9 cellular contexts compared by ENCODE assay signal in the genomic region with DNA sequence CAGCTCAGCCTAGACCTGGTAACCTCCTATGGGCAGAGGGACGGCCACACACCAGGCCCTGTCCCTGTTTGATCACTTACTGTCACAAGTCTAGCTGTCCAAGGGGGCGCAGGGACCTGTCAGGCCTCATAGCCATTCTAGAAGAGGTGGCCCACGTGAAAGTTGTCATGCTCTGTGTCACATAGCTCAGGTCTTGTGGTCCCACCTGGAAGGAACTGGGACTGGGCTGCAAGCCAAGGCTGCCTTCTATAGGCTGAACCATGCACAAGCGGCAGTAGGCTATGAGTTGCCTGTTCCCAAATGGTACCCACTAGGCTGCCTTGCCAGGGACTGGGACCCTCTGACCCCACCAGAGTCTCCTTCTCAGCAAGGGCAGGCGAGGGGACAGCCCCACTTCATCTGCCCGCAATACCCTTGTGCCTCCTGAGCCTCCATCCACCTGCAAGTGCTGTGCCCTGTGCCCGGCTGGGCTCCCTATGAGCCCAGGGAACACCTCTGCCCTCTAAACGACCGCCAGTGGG.
A peak's percentile ranks its signal among the peaks of the same experiment; 100 is the strongest.
DNase-seq lines count a peak whose midpoint lies in the region; ATAC-seq, FAIRE-seq and TF ChIP-seq lines count a peak whose summit lies in the region.
"Had no signal": no experiment of that assay in that cellular context is flagged by ENCODE, and none has a peak within 500 bp of the region (broad histone marks: within the 10 kb centered on the region; RNA-seq: fewer than 3 reads in every experiment).

No MANE protein-coding gene starts in this region.

- no peaks in the 10 kb centered on the region for H4K20me1 ChIP-seq in mammary epithelial cell (ENCODE audit: insufficient read depth, low read length)
- H4K20me1 ChIP-seq in Loucy (ENCODE audit: insufficient read depth, low read length, poor library complexity, severe bottlenecking): no peaks in the 10 kb centered on the region
- H4K20me1 ChIP-seq in H1 (replicated peaks in 1 of 2; ENCODE audit: control insufficient read depth in 1 of 2, insufficient read depth in 2 of 2, low read length in 2 of 2): no peaks in the 10 kb centered on the region

- H3K4me1 Mint-ChIP-seq in MCF 10A (ENCODE audit: insufficient read depth, unreplicated experiment): peaks cover 47% of the 10 kb centered on the region

- no peaks in the 10 kb centered on the region for H3K9me2 ChIP-seq in Loucy (replicated peaks; ENCODE audit: low read depth, low read length)

- H3K4ac ChIP-seq in H1 (replicated peaks; ENCODE audit: insufficient read length, low read depth, low read length): peak overlapping the region; percentile 17

- H3K56ac ChIP-seq in H1 (replicated peaks; ENCODE audit: insufficient read length, low read depth, low read length): no peak overlapping the region

- H3K27ac Mint-ChIP-seq in MCF 10A (ENCODE audit: low read depth, unreplicated experiment): peak overlapping the region; percentile 89

- TF ChIP-seq EP300 in H1 (IDR thresholded peaks at IDR 0.05; ENCODE audit: borderline replicate concordance in 1 of 2, low read depth in 2 of 2, low read length in 2 of 2): no peak

- ATAC-seq in GM19324 (IDR thresholded peaks at IDR 0.05; ENCODE audit: low FRiP score, unreplicated experiment): no peak

- peak overlapping the region; percentile 94 for H2BK5ac ChIP-seq in H1 (ENCODE audit: low read depth, low read length)

- peak overlapping the region; percentile 10 for H4K5ac ChIP-seq in H1 (ENCODE audit: insufficient read length, low read depth, low read length)

- CTCF ChIA-PET in MCF 10A (lab: Yijun Ruan, JAX): interaction anchor here (0.5 to 0.6 kb wide), 3 partner anchors 31 to 918 kb away, joined by 3 read pairs; no protein-coding TSS in a partner anchor
- CTCF ChIA-PET in mammary epithelial cell (lab: Charles Lee; ENCODE audit: low non-redundant PET): no interaction called here
- CTCF ChIA-PET in H1 (lab: Charles Lee; ENCODE audit: partially characterized antibody): interaction anchor here (1.0 kb wide), 1 partner anchor 11 kb away, joined by 4 read pairs; no protein-coding TSS in a partner anchor

- H3K36me3 ChIP-seq in mammary epithelial cell (ENCODE audit: insufficient read depth, low read length): no peaks in the 10 kb centered on the region
- H3K36me3 ChIP-seq in Loucy (ENCODE audit: insufficient read depth, low read length): no peaks in the 10 kb centered on the region
- H3K36me3 ChIP-seq in H1 (ENCODE audit: control insufficient read depth in 2 of 4, insufficient read depth in 4 of 4, low read length in 3 of 4): no peaks in the 10 kb centered on the region

- no peak overlapping the region for H3K4me3 ChIP-seq in mammary epithelial cell (replicated peaks in 1 of 3; ENCODE audit: insufficient read depth in 1 of 3, low read depth in 2 of 3, low read length in 3 of 3)
- H3K4me3 ChIP-seq in Loucy (ENCODE audit: low read length, poor library complexity, severe bottlenecking): peak overlapping the region; percentile 56
- H3K4me3 ChIP-seq in H1 (ENCODE audit: extremely low read depth in 1 of 4, insufficient read depth in 2 of 4, low read depth in 3 of 4, low read length in 4 of 4): no peak overlapping the region

- H2BK12ac ChIP-seq in H1 (ENCODE audit: low read depth, low read length): peak overlapping the region; percentile 98

- BruUV-seq in MCF 10A (replicated peaks; lab: Mats Ljungman, UMichigan) (no TSS peak), mammary epithelial cell (replicated peaks; lab: Mats Ljungman, UMichigan) (no TSS peak)

- peak overlapping the region; percentile 51; the same call in 1 of the 2 replicates for H4K8ac ChIP-seq in H1 (ENCODE audit: extremely low read depth, insufficient read depth, low read length)

- H2BK15ac ChIP-seq in H1 (ENCODE audit: low read length): peak overlapping the region; percentile 38; the same call in 1 of the 2 replicates

- H3K14ac ChIP-seq in H1 (ENCODE audit: insufficient read length): no peak overlapping the region

- peak overlapping the region; percentile 27 for H2BK20ac ChIP-seq in H1 (ENCODE audit: low read length)

- H3F3A ChIP-seq in Loucy (ENCODE audit: low read depth): peaks cover 9% of the 10 kb centered on the region; the same call in 1 of the 2 replicates

- TF ChIP-seq CTCF in MCF 10A (IDR thresholded peaks at IDR 0.05; ENCODE audit: unreplicated experiment): no peak
- TF ChIP-seq CTCF in mammary epithelial cell (conservative IDR thresholded peaks at IDR 0.05 in 1 of 2, IDR thresholded peaks at IDR 0.05 in 1 of 2; ENCODE audit: extremely low read depth in 1 of 2, insufficient read depth in 1 of 2, low read depth in 1 of 2, low read length in 2 of 2): no peak
- peak; percentile 23; the same call in 1 of the 2 replicates for TF ChIP-seq CTCF in Loucy (conservative IDR thresholded peaks at IDR 0.05; ENCODE audit: low read length)
- TF ChIP-seq CTCF in H1 (IDR thresholded peaks at IDR 0.05; ENCODE audit: control extremely low read depth in 1 of 3, insufficient read depth in 1 of 3, low read depth in 1 of 3, low read length in 3 of 3): no peak

- POLR2A ChIA-PET in MCF 10A (lab: Yijun Ruan, JAX): interaction anchor here (1.5 kb wide), 1 partner anchor 8 kb away, joined by 4 read pairs; no protein-coding TSS in a partner anchor
- POLR2A ChIA-PET in H1 (lab: Charles Lee; ENCODE audit: partially characterized antibody): no interaction called here

- H3K9me3 Mint-ChIP-seq in MCF 10A (ENCODE audit: unreplicated experiment): no peaks in the 10 kb centered on the region

- peaks cover 39% of the 10 kb centered on the region for H3K4me1 ChIP-seq in mammary epithelial cell (ENCODE audit: insufficient read depth, low read length)
- H3K4me1 ChIP-seq in Loucy (ENCODE audit: insufficient read depth, low read length, poor library complexity, severe bottlenecking): peaks cover 58% of the 10 kb centered on the region
- H3K4me1 ChIP-seq in H1 (replicated peaks in 1 of 4; ENCODE audit: control insufficient read depth in 3 of 4, insufficient read depth in 4 of 4, low read length in 3 of 4): peaks cover 11 to 35% (median 22%) of the 10 kb centered on the region in 4 experiments

- H2AFZ ChIP-seq in mammary epithelial cell (ENCODE audit: low read depth, low read length) (no peak overlapping the region), Loucy (ENCODE audit: low read length) (no peak overlapping the region), H1 (ENCODE audit: low read length) (no peak overlapping the region)

- H3K27ac ChIP-seq in mammary epithelial cell (ENCODE audit: insufficient read depth, low read depth, low read length): no peak overlapping the region
- peak overlapping the region; percentile 75 for H3K27ac ChIP-seq in H1 (ENCODE audit: low read depth, low read length)

- no peaks in the 10 kb centered on the region for H3K27me3 Mint-ChIP-seq in MCF 10A (ENCODE audit: insufficient read depth, unreplicated experiment)

- peak overlapping the region; percentile 93 for H4K91ac ChIP-seq in H1 (replicated peaks; ENCODE audit: insufficient read length, low read length)

- peak overlapping the region; percentile 1 for H2BK120ac ChIP-seq in H1 (replicated peaks; ENCODE audit: low read depth, low read length)

- WGBS in mammary epithelial cell (ENCODE audit: low coverage, missing lambda C conversion rate): 93% methylated on average over 7 of the region's 9 CpGs
- whole genome bisulfite sequencing in H1 (ENCODE audit: extremely low coverage in 1 of 2, insufficient coverage in 1 of 2, insufficient read length in 1 of 2, insufficient replicate concordance in 2 of 2, low coverage in 1 of 2, low lambda C conversion rate in 2 of 2, missing lambda C conversion rate in 1 of 2), 2 experiments: 92% methylated on average over 9 of the region's 9 CpGs; no CpG with 5 or more reads in 1 of the 2 experiments

- dilution Hi-C loops in mammary epithelial cell (cut with HindIII; ENCODE audit: low sequenced_read_pairs): no loop called here

- no peaks in the 10 kb centered on the region for H3K36me3 Mint-ChIP-seq in MCF 10A (ENCODE audit: insufficient read depth, unreplicated experiment)

- H3K9me3 ChIP-seq in mammary epithelial cell (replicated peaks; ENCODE audit: insufficient read depth, low read length) (no peaks in the 10 kb centered on the region), Loucy (ENCODE audit: insufficient read depth, low read depth, low read length) (no peaks in the 10 kb centered on the region; the same call in 1 of the 2 replicates), H1 (ENCODE audit: insufficient read depth in 2 of 2, low read depth in 1 of 2, low read length in 1 of 2) (no peaks in the 10 kb centered on the region)

- no peaks in the 10 kb centered on the region for H3K79me1 ChIP-seq in H1 (ENCODE audit: low read depth, low read length)

- no peak overlapping the region for H3K4me2 ChIP-seq in mammary epithelial cell (ENCODE audit: insufficient read depth, low read depth, low read length)
- H3K4me2 ChIP-seq in Loucy (ENCODE audit: low read depth, low read length, poor library complexity, severe bottlenecking): peak overlapping the region; percentile 76
- no peak overlapping the region for H3K4me2 ChIP-seq in H1 (ENCODE audit: insufficient read depth in 1 of 2, low read depth in 2 of 2, low read length in 2 of 2)

- H3K9ac ChIP-seq in mammary epithelial cell (ENCODE audit: insufficient read depth, low read length) (no peak overlapping the region), Loucy (ENCODE audit: low read depth, low read length, poor library complexity, severe bottlenecking) (peak overlapping the region; percentile 64), H1 (replicated peaks in 1 of 4; ENCODE audit: extremely low read depth in 1 of 4, low read depth in 3 of 4, low read length in 3 of 4) (peak overlapping the region in 1 of 4 experiments; percentile 29; a peak in 1 of 7 replicates)

- intact Hi-C loops in MCF 10A (cut with micrococcal nuclease) (no loop called here), mammary epithelial cell (cut with micrococcal nuclease) (no loop called here)

- H2AK5ac ChIP-seq in H1 (ENCODE audit: low read depth, low read length): peak overlapping the region; percentile 97

- no peaks in the 10 kb centered on the region for H3K23me2 ChIP-seq in H1 (ENCODE audit: low read depth, low read length)

- H3K23ac ChIP-seq in H1 (ENCODE audit: insufficient read length): no peak overlapping the region

- DNase-seq in MCF 10A (ENCODE audit: unreplicated experiment) (no peak), mammary epithelial cell (no peak), H1 (ENCODE audit: low read depth in 1 of 2, low spot score in 2 of 2) (no peak), urothelium cell line (ENCODE audit: low spot score) (peak; percentile 48), NCI-H1436 (lab: John Stamatoyannopoulos, UW) (no peak), erythroblast (lab: John Stamatoyannopoulos, UW) (no peak)
- DNase-seq: NCI-H524 had no signal

- H3K4me3 Mint-ChIP-seq in MCF 10A (ENCODE audit: unreplicated experiment): no peak overlapping the region

- H3K79me2 ChIP-seq in mammary epithelial cell (ENCODE audit: insufficient read depth, low read length) (no peaks in the 10 kb centered on the region), Loucy (ENCODE audit: insufficient read depth, low read length) (no peaks in the 10 kb centered on the region), H1 (ENCODE audit: control insufficient read depth in 1 of 2, insufficient read depth in 2 of 2, low read length in 2 of 2) (no peaks in the 10 kb centered on the region)

- TF ChIP-seq POLR2A in H1 (IDR thresholded peaks at IDR 0.05; ENCODE audit: control extremely low read depth in 1 of 2, low read depth in 2 of 2, low read length in 2 of 2) (no peak), erythroblast (IDR thresholded peaks at IDR 0.05; ENCODE audit: low read length) (no peak)

- no peak for FAIRE-seq in H1 (lab: Jason Lieb, UNC)
- FAIRE-seq in urothelium cell line (lab: Jason Lieb, UNC): peak; percentile 94

- peaks cover 2% of the 10 kb centered on the region for H3K27me3 ChIP-seq in mammary epithelial cell (ENCODE audit: insufficient read depth, low read length)
- H3K27me3 ChIP-seq in Loucy (ENCODE audit: insufficient read depth, low read length, poor library complexity, severe bottlenecking): no peaks in the 10 kb centered on the region
- H3K27me3 ChIP-seq in H1 (replicated peaks in 1 of 4; ENCODE audit: control insufficient read depth in 3 of 4, extremely low read depth in 1 of 4, insufficient read depth in 3 of 4, low read length in 3 of 4): peaks cover 0 to 7% (median 0%) of the 10 kb centered on the region in 4 experiments; a peak in 1 of 7 replicates

- TF ChIP-seq RAD21 in H1 (IDR thresholded peaks at IDR 0.05 in 1 of 2, conservative IDR thresholded peaks at IDR 0.05 in 1 of 2; ENCODE audit: low read depth in 2 of 2, low read length in 2 of 2): no peak; a peak in 1 of 4 replicates

- in situ Hi-C loops in mammary epithelial cell (cut with MboI; ENCODE audit: low sequenced_read_pairs in 2 of 2): loop anchor here in 1 of 2 donors (25.0 kb wide), 1 partner anchor 894 kb away; no protein-coding TSS in a partner anchor

- H3K18ac ChIP-seq in H1 (ENCODE audit: extremely low read depth, low read length): peak overlapping the region; percentile 53; the same call in 1 of the 2 replicates
